In the genomic region with DNA sequence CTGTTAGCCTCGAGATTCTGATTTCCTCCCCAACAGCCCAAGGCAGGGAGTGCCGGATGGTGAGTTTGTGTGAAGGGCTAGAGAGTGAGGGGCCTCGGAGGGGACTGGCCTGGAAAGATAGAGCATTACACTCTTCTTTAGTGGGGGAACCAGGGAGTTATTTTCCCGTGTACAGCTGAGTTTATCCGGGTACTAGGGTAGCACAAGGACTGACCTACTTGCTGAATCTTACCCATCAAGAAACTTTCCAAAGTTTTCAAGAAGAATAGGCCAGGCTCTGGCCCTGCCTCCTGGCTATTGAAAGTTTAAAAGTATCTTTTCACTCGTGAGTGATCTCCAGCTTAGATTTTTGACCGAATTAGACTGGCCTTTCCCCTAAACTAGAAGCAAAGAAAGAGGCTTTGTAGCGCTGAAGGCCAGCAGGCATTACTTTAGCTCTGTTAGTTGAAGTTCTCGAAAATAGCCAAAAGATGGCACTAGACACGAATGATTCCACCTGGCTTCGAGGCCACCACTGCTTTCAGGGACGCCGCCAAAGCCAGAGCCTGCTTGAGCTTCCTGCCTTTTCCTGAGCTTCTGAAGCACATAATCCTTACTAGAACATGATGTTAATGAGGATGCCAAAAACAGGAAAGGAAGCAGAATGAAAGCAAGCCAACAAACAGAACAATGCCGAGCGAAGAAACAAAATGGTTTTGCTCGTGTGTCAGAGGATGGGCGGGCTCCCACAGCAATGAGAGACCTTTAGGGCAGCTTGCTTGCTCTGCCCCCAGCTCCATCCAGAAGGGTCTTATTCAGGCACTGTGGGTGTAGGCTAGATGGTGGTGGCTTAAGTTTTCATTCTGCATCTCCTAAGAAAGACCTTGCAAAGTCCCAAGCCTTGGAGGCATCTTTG, we compare ENCODE assay signal across 7 cellular contexts. TPM values are rescaled to one million over a fixed set of nuclear protein-coding genes. Genes with fewer than 3 reads are reported as not detected.
DNase-seq lines count a peak whose midpoint lies in the region; ATAC-seq and TF ChIP-seq lines count a peak whose summit lies in the region.

No MANE protein-coding gene starts in this region.

- H3K9me3 ChIP-seq in mammary epithelial cell (replicated peaks; ENCODE audit: insufficient read depth, low read length), result no peaks in the 10 kb centered on the region
- no peaks in the 10 kb centered on the region for H3K9me3 ChIP-seq in thoracic aorta

- CTCF ChIA-PET in mammary epithelial cell (lab: Charles Lee; ENCODE audit: low non-redundant PET), result interaction anchor here (0.5 to 0.7 kb wide), 11 partner anchors 20 to 1342 kb away, joined by 3 to 6 read pairs (median 4); no protein-coding TSS in a partner anchor

- H3K4me2 ChIP-seq in mammary epithelial cell (ENCODE audit: insufficient read depth, low read depth, low read length), result no peak overlapping the region

- in situ Hi-C loops in G401 (cut with HindIII; ENCODE audit: low sequenced_read_pairs), result no loop called here
- in situ Hi-C loops in mammary epithelial cell (cut with MboI; ENCODE audit: low sequenced_read_pairs in 2 of 2), result loop anchor here in 1 of 2 donors (25.0 kb wide), 1 partner anchor 151 kb away; no protein-coding TSS in a partner anchor

- WGBS in mammary epithelial cell (ENCODE audit: low coverage, missing lambda C conversion rate), result 26% methylated on average over 16 of the region's 17 CpGs

- DNase-seq in G401 (ENCODE audit: low spot score) (peak; percentile 79), HT1080 (ENCODE audit: low read depth) (peak; percentile 60), NCI-H82 (lab: John Stamatoyannopoulos, UW) (peak; percentile 94), mammary epithelial cell (peak; percentile 48), kidney glomerular epithelial cell (lab: John Stamatoyannopoulos, UW) (peak; percentile 72), thoracic aorta (ENCODE audit: low spot score) (no peak)

- BruUV-seq in mammary epithelial cell (replicated peaks; lab: Mats Ljungman, UMichigan), result no TSS peak

- H3K9ac ChIP-seq in mammary epithelial cell (ENCODE audit: insufficient read depth, low read length), result no peak overlapping the region

- no peak overlapping the region for H3K27ac ChIP-seq in mammary epithelial cell (ENCODE audit: insufficient read depth, low read depth, low read length)
- no peak overlapping the region for H3K27ac ChIP-seq in thoracic aorta

- H3K4me3 ChIP-seq in mammary epithelial cell (replicated peaks in 1 of 3; ENCODE audit: insufficient read depth in 1 of 3, low read depth in 2 of 3, low read length in 3 of 3), result no peak overlapping the region
- no peak overlapping the region for H3K4me3 ChIP-seq in thoracic aorta

- peak overlapping the region; percentile 23 for H2AFZ ChIP-seq in mammary epithelial cell (ENCODE audit: low read depth, low read length)

- peak; percentile 57 to 69 for TF ChIP-seq CTCF in mammary epithelial cell (conservative IDR thresholded peaks at IDR 0.05 in 1 of 2, IDR thresholded peaks at IDR 0.05 in 1 of 2; ENCODE audit: extremely low read depth in 1 of 2, insufficient read depth in 1 of 2, low read depth in 1 of 2, low read length in 2 of 2)
- peak; percentile 27 for TF ChIP-seq CTCF in thoracic aorta (IDR thresholded peaks at IDR 0.05)

- H3K36me3 ChIP-seq in mammary epithelial cell (ENCODE audit: insufficient read depth, low read length) (no peaks in the 10 kb centered on the region), thoracic aorta (no peaks in the 10 kb centered on the region)

- dilution Hi-C loops in mammary epithelial cell (cut with HindIII; ENCODE audit: low sequenced_read_pairs), result no loop called here

- H4K20me1 ChIP-seq in mammary epithelial cell (ENCODE audit: insufficient read depth, low read length), result no peaks in the 10 kb centered on the region

- H3K4me1 ChIP-seq in mammary epithelial cell (ENCODE audit: insufficient read depth, low read length) (no peaks in the 10 kb centered on the region), thoracic aorta (ENCODE audit: control insufficient read depth in 1 of 2, low read depth in 2 of 2) (no peaks in the 10 kb centered on the region)

- peak; percentile 90 for ATAC-seq in GM21390 (IDR thresholded peaks at IDR 0.05; ENCODE audit: unreplicated experiment)
- no peak for ATAC-seq in thoracic aorta (ENCODE audit: insufficient number of reproducible peaks, low FRiP score, low read depth)

- intact Hi-C loops in mammary epithelial cell (cut with micrococcal nuclease), result loop anchor here (1.0 to 2.0 kb wide), 4 partner anchors 78 to 640 kb away; no protein-coding TSS in a partner anchor

- no peaks in the 10 kb centered on the region for H3K27me3 ChIP-seq in mammary epithelial cell (ENCODE audit: insufficient read depth, low read length)
- H3K27me3 ChIP-seq in thoracic aorta (replicated peaks; ENCODE audit: insufficient read depth), result no peaks in the 10 kb centered on the region

- H3K79me2 ChIP-seq in mammary epithelial cell (ENCODE audit: insufficient read depth, low read length), result no peaks in the 10 kb centered on the region

RNA-seq across cellular contexts. Expression of a gene that starts 55.8 kb away (rescaled TPM):
- total RNA-seq in G401 (2014; rRNA removed; shearing (Covaris generic)), result 22.0 and 30.0 TPM in 2 replicates
- total RNA-seq in HT1080 (2014; rRNA removed; shearing (Covaris generic)), result 54.2 and 57.6 TPM in 2 replicates
- polyA plus RNA-seq in HT1080 (2015; cell fraction: cytosol; rRNA removed), result 52.7 and 55.3 TPM in 2 replicates
- polyA plus RNA-seq in HT1080 (2015; cell fraction: nucleus; rRNA removed), result 39.2 and 44.0 TPM in 2 replicates
- total RNA-seq in mammary epithelial cell (10 to 100 TPM; 54.0 to 62.6 TPM), thoracic aorta (10 to 100 TPM; 33.5 to 34.3 TPM)
- polyA plus RNA-seq in mammary epithelial cell, result 31.7 TPM
- 177 TPM for polyA minus RNA-seq in mammary epithelial cell
